In the genomic region with DNA sequence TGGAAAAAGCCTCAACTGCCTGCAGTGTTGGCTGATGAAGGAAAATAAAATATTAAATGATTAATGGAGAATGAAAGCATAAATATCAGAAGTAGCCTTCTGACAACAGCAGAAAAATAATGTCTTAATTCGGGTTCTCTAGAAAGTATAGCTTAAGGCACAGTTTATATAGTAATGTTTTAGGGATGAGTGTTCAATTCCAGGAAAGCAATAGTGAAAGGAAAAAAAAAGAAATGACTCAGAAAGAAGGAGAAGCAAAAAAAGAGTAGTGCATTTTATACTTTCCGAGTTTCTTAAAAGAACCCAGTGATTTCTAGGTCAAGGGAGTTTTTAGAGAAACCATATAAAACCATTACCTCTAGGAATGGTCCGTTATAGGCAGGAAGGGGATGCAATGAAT, we compare ENCODE assay signal across 32 cellular contexts.
"Had no signal": no experiment of that assay in that cellular context is flagged by ENCODE, and none has a peak within 500 bp of the region (broad histone marks: within the 10 kb centered on the region; RNA-seq: fewer than 3 reads in every experiment).

No MANE protein-coding gene starts in this region.

- H3K4me3 Mint-ChIP-seq: activated CD4-positive, alpha-beta T cell treated with anti-CD3 and anti-CD28 coated beads, Interleukin-2, amount 10 ng/mL, durations not matched to agents 7 days and 5 days; activated CD8-positive, alpha-beta memory T cell treated with anti-CD3 and anti-CD28 coated beads, Interleukin-2, amount 10 ng/mL, durations not matched to agents 7 days and 5 days; activated CD8-positive, alpha-beta T cell treated with anti-CD3 and anti-CD28 coated beads for 36 hours; activated naive CD8-positive, alpha-beta T cell; activated T-helper 17 cell treated with anti-CD3 and anti-CD28 coated beads, Interleukin-2, amount 50 U/mL, for 72 hours; dendritic cell treated with granulocyte-macrophage colony-stimulating factor and Interleukin-4, amounts not matched to agents 40 ng/mL and 50 ng/mL, for 4 days; immature natural killer cell; mesothelial cell of epicardium; natural killer cell; stimulated activated naive CD8-positive, alpha-beta T cell treated with anti-CD3 and anti-CD28 coated beads, Interleukin-15, Interleukin-2, amounts not matched to agents 100 ng/mL and 50 ng/mL, for 24 hours; T-cell; T-helper 2 cell treated with Interferon-gamma antibody and Interleukin-4, amounts not matched to agents 5 μg/mL and 100 μg/mL, for 36 hours had no signal

- H3K27ac Mint-ChIP-seq: activated CD4-positive, alpha-beta T cell treated with anti-CD3 and anti-CD28 coated beads, Interleukin-2, amount 10 ng/mL, durations not matched to agents 7 days and 5 days; activated CD8-positive, alpha-beta memory T cell treated with anti-CD3 and anti-CD28 coated beads, Interleukin-2, amount 10 ng/mL, durations not matched to agents 7 days and 5 days; activated CD8-positive, alpha-beta T cell treated with anti-CD3 and anti-CD28 coated beads for 36 hours; activated naive CD8-positive, alpha-beta T cell; activated T-helper 17 cell treated with anti-CD3 and anti-CD28 coated beads, Interleukin-2, amount 50 U/mL, for 72 hours; dendritic cell treated with granulocyte-macrophage colony-stimulating factor and Interleukin-4, amounts not matched to agents 40 ng/mL and 50 ng/mL, for 4 days; immature natural killer cell; mesothelial cell of epicardium; natural killer cell; stimulated activated naive CD8-positive, alpha-beta T cell treated with anti-CD3 and anti-CD28 coated beads, Interleukin-15, Interleukin-2, amounts not matched to agents 100 ng/mL and 50 ng/mL, for 24 hours; T-cell; T-helper 2 cell treated with Interferon-gamma antibody and Interleukin-4, amounts not matched to agents 5 μg/mL and 100 μg/mL, for 36 hours had no signal

- H3K9me3 Mint-ChIP-seq: mesothelial cell of epicardium had no signal

- H3K4me1 ChIP-seq: left ventricle myocardium inferior, psoas muscle, right atrium auricular region, spleen, thyroid gland, upper lobe of right lung had no signal

- H3K27me3 ChIP-seq: body of pancreas, hepatocyte, pancreas, right atrium auricular region, spleen, thyroid gland, upper lobe of right lung had no signal

- H3K9me3 ChIP-seq: body of pancreas, left ventricle myocardium inferior, pancreas, psoas muscle, right atrium auricular region, spleen, thyroid gland, upper lobe of right lung had no signal

- ATAC-seq: activated CD4-positive, CD25-positive, alpha-beta regulatory T cell treated with anti-CD3 and anti-CD28 coated beads, Interleukin-2, amount 50 U/mL, for 24 hours; activated CD8-positive, alpha-beta memory T cell treated with anti-CD3 and anti-CD28 coated beads, Interleukin-2, amount 10 ng/mL, durations not matched to agents 7 days and 5 days; activated CD8-positive, alpha-beta T cell treated with anti-CD3 and anti-CD28 coated beads for 36 hours; activated T-helper 17 cell treated with anti-CD3 and anti-CD28 coated beads, Interleukin-2, amount 50 U/mL, for 72 hours; body of pancreas; natural killer cell; pancreas; psoas muscle; T-cell; upper lobe of right lung had no signal

- H3K4me3 ChIP-seq: body of pancreas, hepatocyte, left ventricle myocardium inferior, pancreas, psoas muscle, right atrium auricular region, spleen, thyroid gland, upper lobe of right lung had no signal

- H3K27ac ChIP-seq: body of pancreas, hepatocyte, left ventricle myocardium inferior, pancreas, psoas muscle, right atrium auricular region, spleen, thyroid gland, upper lobe of right lung, VCaP had no signal

- H3K36me3 ChIP-seq: left ventricle myocardium inferior, pancreas, right atrium auricular region, spleen, thyroid gland, upper lobe of right lung had no signal

- DNase-seq: activated CD4-positive, alpha-beta T cell treated with anti-CD3 and anti-CD28 coated beads, Interleukin-2, amount 10 ng/mL, durations not matched to agents 7 days and 5 days; activated CD8-positive, alpha-beta memory T cell treated with anti-CD3 and anti-CD28 coated beads, Interleukin-2, amount 10 ng/mL, durations not matched to agents 7 days and 5 days; activated CD8-positive, alpha-beta T cell treated with anti-CD3 and anti-CD28 coated beads for 36 hours; activated naive CD4-positive, alpha-beta T cell; activated T-cell treated with anti-CD3 and anti-CD28 coated beads, Interleukin-2, amount 50 U/mL, for 1 hour; amniotic stem cell; body of pancreas; effector CD8-positive, alpha-beta T cell; erythroblast; foreskin melanocyte; immature natural killer cell; kidney glomerular epithelial cell; left ventricle myocardium inferior; natural killer cell; pancreas; psoas muscle; spleen; stimulated activated CD4-positive, alpha-beta T cell treated with anti-CD3 and anti-CD28 coated beads, Interleukin-4, amount 100 ng/mL, for 4 hours; substantia nigra; T-cell; thyroid gland; upper lobe of right lung had no signal

- H3K4me1 Mint-ChIP-seq: activated CD4-positive, alpha-beta T cell treated with anti-CD3 and anti-CD28 coated beads, Interleukin-2, amount 10 ng/mL, durations not matched to agents 7 days and 5 days; activated CD8-positive, alpha-beta memory T cell treated with anti-CD3 and anti-CD28 coated beads, Interleukin-2, amount 10 ng/mL, durations not matched to agents 7 days and 5 days; activated T-helper 17 cell treated with anti-CD3 and anti-CD28 coated beads, Interleukin-2, amount 50 U/mL, for 72 hours; immature natural killer cell; mesothelial cell of epicardium; natural killer cell; T-cell had no signal

- H3K36me3 Mint-ChIP-seq: activated CD8-positive, alpha-beta memory T cell treated with anti-CD3 and anti-CD28 coated beads, Interleukin-2, amount 10 ng/mL, durations not matched to agents 7 days and 5 days; activated naive CD8-positive, alpha-beta T cell; immature natural killer cell; mesothelial cell of epicardium; T-cell had no signal

- H3K27me3 Mint-ChIP-seq: activated CD4-positive, alpha-beta T cell treated with anti-CD3 and anti-CD28 coated beads, Interleukin-2, amount 10 ng/mL, durations not matched to agents 7 days and 5 days; activated CD8-positive, alpha-beta memory T cell treated with anti-CD3 and anti-CD28 coated beads, Interleukin-2, amount 10 ng/mL, durations not matched to agents 7 days and 5 days; activated CD8-positive, alpha-beta T cell treated with anti-CD3 and anti-CD28 coated beads for 36 hours; activated naive CD8-positive, alpha-beta T cell; activated T-helper 17 cell treated with anti-CD3 and anti-CD28 coated beads, Interleukin-2, amount 50 U/mL, for 72 hours; dendritic cell treated with granulocyte-macrophage colony-stimulating factor and Interleukin-4, amounts not matched to agents 40 ng/mL and 50 ng/mL, for 4 days; stimulated activated naive CD8-positive, alpha-beta T cell treated with anti-CD3 and anti-CD28 coated beads, Interleukin-15, Interleukin-2, amounts not matched to agents 100 ng/mL and 50 ng/mL, for 24 hours; T-cell had no signal
